ENCODE assay signal across 20 cellular contexts in genomic region chrX:44785652-44786051, GRCh38. TPM values are rescaled to one million over a fixed set of nuclear protein-coding genes. Genes with fewer than 3 reads are reported as not detected.
A peak's percentile ranks its signal among the peaks of the same experiment; 100 is the strongest.
DNase-seq lines count a peak whose midpoint lies in the region; TF ChIP-seq lines count a peak whose summit lies in the region.
"Had no signal": no experiment of that assay in that cellular context is flagged by ENCODE, and none has a peak within 500 bp of the region (broad histone marks: within the 10 kb centered on the region; RNA-seq: fewer than 3 reads in every experiment).

No MANE protein-coding gene starts in this region.

- H3K4me3 Mint-ChIP-seq in activated T-helper 2 cell treated with anti-CD3 and anti-CD28 coated beads, Interferon-gamma antibody, Interleukin-2, Interleukin-4, amounts not matched to agents 10 μg/mL and 5 μg/mL and 100 μg/mL, durations not matched to agents 14 hours and 24 hours and 36 hours (ENCODE audit: low read depth): no peak overlapping the region
- H3K4me3 Mint-ChIP-seq in activated T-cell treated with anti-CD3 and anti-CD28 coated beads, Interleukin-2, amount 50 U/mL, for 24 hours: no peak overlapping the region
- H3K4me3 Mint-ChIP-seq: activated T-cell treated with anti-CD3 and anti-CD28 coated beads, Interleukin-2, amount 50 U/mL, for 72 hours; mesothelial cell of epicardium; stimulated activated memory B cell treated with anti-CD40 and anti-IgM and Interleukin-4, amounts not matched to agents 10 μg/mL and 1 μg/mL and 100 μg/mL, for 72 hours; T-helper 2 cell treated with Interferon-gamma antibody and Interleukin-4, amounts not matched to agents 5 μg/mL and 100 μg/mL, for 36 hours had no signal

- no peak overlapping the region for H3K4me3 ChIP-seq in skeletal muscle cell (ENCODE audit: low read depth, low read length)
- H3K4me3 ChIP-seq: gastroesophageal sphincter, upper lobe of right lung had no signal

- no peaks in the 10 kb centered on the region for H3K36me3 Mint-ChIP-seq in activated T-helper 2 cell treated with anti-CD3 and anti-CD28 coated beads, Interferon-gamma antibody, Interleukin-2, Interleukin-4, amounts not matched to agents 10 μg/mL and 5 μg/mL and 100 μg/mL, durations not matched to agents 14 hours and 24 hours and 36 hours (ENCODE audit: low read depth)
- H3K36me3 Mint-ChIP-seq in activated T-cell treated with anti-CD3 and anti-CD28 coated beads, Interleukin-2, amount 50 U/mL, for 24 hours (ENCODE audit: low read depth): no peaks in the 10 kb centered on the region
- H3K36me3 Mint-ChIP-seq: mesothelial cell of epicardium; stimulated activated memory B cell treated with anti-CD40 and anti-IgM and Interleukin-4, amounts not matched to agents 10 μg/mL and 1 μg/mL and 100 μg/mL, for 72 hours had no signal

- H3K27ac Mint-ChIP-seq in activated T-helper 2 cell treated with anti-CD3 and anti-CD28 coated beads, Interferon-gamma antibody, Interleukin-2, Interleukin-4, amounts not matched to agents 10 μg/mL and 5 μg/mL and 100 μg/mL, durations not matched to agents 14 hours and 24 hours and 36 hours: no peak overlapping the region
- H3K27ac Mint-ChIP-seq in activated T-cell treated with anti-CD3 and anti-CD28 coated beads, Interleukin-2, amount 50 U/mL, for 24 hours: no peak overlapping the region
- H3K27ac Mint-ChIP-seq: activated T-cell treated with anti-CD3 and anti-CD28 coated beads, Interleukin-2, amount 50 U/mL, for 72 hours; mesothelial cell of epicardium; stimulated activated memory B cell treated with anti-CD40 and anti-IgM and Interleukin-4, amounts not matched to agents 10 μg/mL and 1 μg/mL and 100 μg/mL, for 72 hours; T-helper 2 cell treated with Interferon-gamma antibody and Interleukin-4, amounts not matched to agents 5 μg/mL and 100 μg/mL, for 36 hours had no signal

- no peaks in the 10 kb centered on the region for H3K27me3 Mint-ChIP-seq in activated T-helper 2 cell treated with anti-CD3 and anti-CD28 coated beads, Interferon-gamma antibody, Interleukin-2, Interleukin-4, amounts not matched to agents 10 μg/mL and 5 μg/mL and 100 μg/mL, durations not matched to agents 14 hours and 24 hours and 36 hours (ENCODE audit: low read depth)
- peaks cover 18% of the 10 kb centered on the region for H3K27me3 Mint-ChIP-seq in activated T-cell treated with anti-CD3 and anti-CD28 coated beads, Interleukin-2, amount 50 U/mL, for 24 hours
- H3K27me3 Mint-ChIP-seq: stimulated activated memory B cell treated with anti-CD40 and anti-IgM and Interleukin-4, amounts not matched to agents 10 μg/mL and 1 μg/mL and 100 μg/mL, for 72 hours had no signal

- POLR2A ChIA-PET in HEK293T (lab: Yijun Ruan, JAX): no interaction called here

- intact Hi-C loops in activated T-helper 2 cell treated with anti-CD3 and anti-CD28 coated beads, Interferon-gamma antibody, Interleukin-2, Interleukin-4, amounts not matched to agents 10 μg/mL and 5 μg/mL and 100 μg/mL, durations not matched to agents 14 hours and 24 hours and 36 hours (cut with micrococcal nuclease): no loop called here
- intact Hi-C loops in head of caudate nucleus (cut with DNase I): no loop called here

- no peaks in the 10 kb centered on the region for H3K9me3 Mint-ChIP-seq in activated T-helper 2 cell treated with anti-CD3 and anti-CD28 coated beads, Interferon-gamma antibody, Interleukin-2, Interleukin-4, amounts not matched to agents 10 μg/mL and 5 μg/mL and 100 μg/mL, durations not matched to agents 14 hours and 24 hours and 36 hours
- no peaks in the 10 kb centered on the region for H3K9me3 Mint-ChIP-seq in activated T-cell treated with anti-CD3 and anti-CD28 coated beads, Interleukin-2, amount 50 U/mL, for 24 hours
- H3K9me3 Mint-ChIP-seq: activated T-cell treated with anti-CD3 and anti-CD28 coated beads, Interleukin-2, amount 50 U/mL, for 72 hours; stimulated activated memory B cell treated with anti-CD40 and anti-IgM and Interleukin-4, amounts not matched to agents 10 μg/mL and 1 μg/mL and 100 μg/mL, for 72 hours; T-helper 2 cell treated with Interferon-gamma antibody and Interleukin-4, amounts not matched to agents 5 μg/mL and 100 μg/mL, for 36 hours had no signal

- DNase-seq in GM04504 (ENCODE audit: low read depth): peak; percentile 51
- DNase-seq in RPMI7951 (ENCODE audit: low read depth): peak; percentile 74
- peak; percentile 61 for DNase-seq in epithelial cell of prostate (ENCODE audit: low read depth, low spot score)
- peak; percentile 54 for DNase-seq in skeletal muscle cell (ENCODE audit: low read depth)
- DNase-seq in activated T-helper 2 cell treated with anti-CD3 and anti-CD28 coated beads, Interferon-gamma antibody, Interleukin-2, Interleukin-4, amounts not matched to agents 10 μg/mL and 5 μg/mL and 100 μg/mL, durations not matched to agents 14 hours and 24 hours and 36 hours (ENCODE audit: low spot score): no peak
- DNase-seq in HEK293T (ENCODE audit: extremely low spot score): no peak
- no peak for DNase-seq in activated T-cell treated with anti-CD3 and anti-CD28 coated beads, Interleukin-2, amount 50 U/mL, for 24 hours
- DNase-seq in head of caudate nucleus: no peak
- DNase-seq: activated CD4-positive, alpha-beta T cell treated with anti-CD3 and anti-CD28 coated beads, Interleukin-2, amount 50 U/mL, for 1 hour; activated T-cell treated with anti-CD3 and anti-CD28 coated beads, Interleukin-2, amount 50 U/mL, for 72 hours; Caco-2; NCI-H2029 treated with DMSO at 0.1 percent for 48 hours; NCI-H69; upper lobe of right lung had no signal

- CTCF ChIA-PET in HEK293T (lab: Yijun Ruan, JAX): no interaction called here

- H3K4me1 Mint-ChIP-seq in activated T-helper 2 cell treated with anti-CD3 and anti-CD28 coated beads, Interferon-gamma antibody, Interleukin-2, Interleukin-4, amounts not matched to agents 10 μg/mL and 5 μg/mL and 100 μg/mL, durations not matched to agents 14 hours and 24 hours and 36 hours (ENCODE audit: low read depth): no peaks in the 10 kb centered on the region
- no peaks in the 10 kb centered on the region for H3K4me1 Mint-ChIP-seq in activated T-cell treated with anti-CD3 and anti-CD28 coated beads, Interleukin-2, amount 50 U/mL, for 24 hours (ENCODE audit: low read depth)
- H3K4me1 Mint-ChIP-seq: mesothelial cell of epicardium; stimulated activated memory B cell treated with anti-CD40 and anti-IgM and Interleukin-4, amounts not matched to agents 10 μg/mL and 1 μg/mL and 100 μg/mL, for 72 hours had no signal

- H3K27ac ChIP-seq in epithelial cell of prostate: no peak overlapping the region
- H3K27ac ChIP-seq: gastroesophageal sphincter, neutrophil, upper lobe of right lung had no signal

TF ChIP-seq in HEK293T, 16 proteins besides CTCF, POLR2A, EP300 and RAD21:
- TF ChIP-seq SUZ12 (IDR thresholded peaks at IDR 0.05) (no peak), FOXK2 (IDR thresholded peaks at IDR 0.05) (no peak), FOXM1 (IDR thresholded peaks at IDR 0.05; ENCODE audit: borderline replicate concordance) (no peak), CTBP1 (IDR thresholded peaks at IDR 0.05; ENCODE audit: borderline replicate concordance) (no peak), LEF1 (IDR thresholded peaks at IDR 0.05; ENCODE audit: borderline replicate concordance) (no peak), BHLHE40 (IDR thresholded peaks at IDR 0.05; ENCODE audit: borderline replicate concordance) (no peak), ZNF384 (IDR thresholded peaks at IDR 0.05) (no peak), NFRKB (IDR thresholded peaks at IDR 0.05) (no peak), SP1 (IDR thresholded peaks at IDR 0.05) (no peak), HDGF (IDR thresholded peaks at IDR 0.05; ENCODE audit: borderline replicate concordance) (no peak), ARNT (IDR thresholded peaks at IDR 0.05) (no peak), TARDBP (IDR thresholded peaks at IDR 0.05) (no peak), PKNOX1 (IDR thresholded peaks at IDR 0.05) (no peak), ELF4 (IDR thresholded peaks at IDR 0.05) (no peak), L3MBTL2 (conservative IDR thresholded peaks at IDR 0.05) (no peak), FOXA1 (IDR thresholded peaks at IDR 0.05) (no peak)
TF ChIP-seq in HEK293T: peak in this region for 0.

RNA-seq across cellular contexts. Expression of gene DUSP21, which starts 58.2 kb away (rescaled TPM):
- not detected in 2 replicates for total RNA-seq in RPMI7951 (2014; rRNA removed; shearing (Covaris generic))
- not detected in 2 replicates for total RNA-seq in activated T-helper 2 cell treated with anti-CD3 and anti-CD28 coated beads, Interferon-gamma antibody, Interleukin-2, Interleukin-4, amounts not matched to agents 10 μg/mL and 5 μg/mL and 100 μg/mL, durations not matched to agents 14 hours and 24 hours and 36 hours
- total RNA-seq: activated T-cell treated with anti-CD3 and anti-CD28 coated beads, Interleukin-2, amount 50 U/mL, for 72 hours; Caco-2; gastroesophageal sphincter; mesothelial cell of epicardium; Right ventricle myocardium inferior; upper lobe of right lung had no signal

Comparison
In these comparisons a context has a peak if more than half of its experiments do, and no peak if none do; other contexts are left out.
1. DNase-seq: peak in GM04504 (single experiment), RPMI7951 (single experiment), epithelial cell of prostate (single experiment) and skeletal muscle cell (single experiment); none in activated T-helper 2 cell treated with anti-CD3 and anti-CD28 coated beads, Interferon-gamma antibody, Interleukin-2, Interleukin-4, amounts not matched to agents 10 μg/mL and 5 μg/mL and 100 μg/mL, durations not matched to agents 14 hours and 24 hours and 36 hours (single experiment), HEK293T (single experiment), activated T-cell treated with anti-CD3 and anti-CD28 coated beads, Interleukin-2, amount 50 U/mL, for 24 hours (single experiment) and head of caudate nucleus (0 of 42).